ENCODE assay signal across 35 cellular contexts in the genomic region with DNA sequence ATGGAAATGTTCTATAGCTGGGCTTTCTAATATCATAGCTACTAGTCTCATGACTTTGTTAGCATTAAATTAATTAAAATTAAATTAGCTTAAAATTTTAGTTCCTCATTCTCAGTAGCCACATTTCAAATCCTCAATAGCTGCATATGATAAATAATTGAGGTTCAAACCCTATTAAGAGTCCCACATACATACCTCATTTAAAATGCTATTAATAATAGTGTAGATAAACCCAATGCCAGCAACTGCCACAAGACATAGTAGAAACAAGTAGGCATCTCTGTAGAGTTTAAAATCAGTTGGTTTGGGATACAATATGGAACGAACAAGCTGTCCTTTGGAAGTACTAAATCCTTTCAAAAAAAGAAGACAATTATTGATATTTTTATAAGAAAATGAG. TPM values are rescaled to one million over a fixed set of nuclear protein-coding genes. Genes with fewer than 3 reads are reported as not detected.
"Had no signal": no experiment of that assay in that cellular context is flagged by ENCODE, and none has a peak within 500 bp of the region (broad histone marks: within the 10 kb centered on the region; RNA-seq: fewer than 3 reads in every experiment).

No MANE protein-coding gene starts in this region.

- FAIRE-seq: astrocyte, TTC549 had no signal

- H3K27ac Mint-ChIP-seq: activated CD4-positive, alpha-beta memory T cell treated with anti-CD3 and anti-CD28 coated beads, Interleukin-2, amount 10 ng/mL, durations not matched to agents 7 days and 5 days; activated CD4-positive, alpha-beta T cell treated with anti-CD3 and anti-CD28 coated beads for 36 hours; activated CD4-positive, alpha-beta T cell treated with anti-CD3 and anti-CD28 coated beads, Interleukin-2, amount 10 ng/mL, durations not matched to agents 7 days and 5 days; activated CD8-positive, alpha-beta memory T cell treated with anti-CD3 and anti-CD28 coated beads, Interleukin-2, amount 10 ng/mL, durations not matched to agents 7 days and 5 days; activated naive CD4-positive, alpha-beta T cell treated with anti-CD3 and anti-CD28 coated beads, Interleukin-2, amount 50 U/mL, for 72 hours; activated naive CD8-positive, alpha-beta T cell treated with anti-CD3 and anti-CD28 coated beads for 36 hours; activated T-cell treated with anti-CD3 and anti-CD28 coated beads, Interleukin-2, amount 50 U/mL, for 72 hours; activated T-helper 1 cell treated with anti-CD3 and anti-CD28 coated beads, Interleukin-12 subunit alpha, Interleukin-12 subunit beta, Interleukin-2, Interleukin-4 antibody, amounts not matched to agents 30 ng/mL and 10 ng/mL and 1 ng/mL, durations not matched to agents 14 hours and 24 hours and 36 hours; activated T-helper 17 cell treated with anti-CD3 and anti-CD28 coated beads, Interleukin-2, amount 50 U/mL, for 72 hours; T-helper 1 cell treated with Interleukin-12 subunit alpha and Interleukin-12 subunit beta and Interleukin-4 antibody, amounts not matched to agents 30 μg/mL and 1 μg/mL, for 36 hours; T-helper 2 cell treated with Interferon-gamma antibody and Interleukin-4, amounts not matched to agents 5 μg/mL and 100 μg/mL, for 36 hours; WTC11 had no signal

- H3K9me3 ChIP-seq: adrenal gland, body of pancreas, breast epithelium had no signal

- H3K4me3 ChIP-seq: adrenal gland, body of pancreas, breast epithelium had no signal

- H3K27me3 ChIP-seq: adrenal gland, body of pancreas, brain microvascular endothelial cell, breast epithelium had no signal

- H3K27me3 Mint-ChIP-seq: activated CD4-positive, alpha-beta memory T cell treated with anti-CD3 and anti-CD28 coated beads, Interleukin-2, amount 10 ng/mL, durations not matched to agents 7 days and 5 days; activated CD4-positive, alpha-beta T cell treated with anti-CD3 and anti-CD28 coated beads for 36 hours; activated CD4-positive, alpha-beta T cell treated with anti-CD3 and anti-CD28 coated beads, Interleukin-2, amount 10 ng/mL, durations not matched to agents 7 days and 5 days; activated CD8-positive, alpha-beta memory T cell treated with anti-CD3 and anti-CD28 coated beads, Interleukin-2, amount 10 ng/mL, durations not matched to agents 7 days and 5 days; activated naive CD4-positive, alpha-beta T cell treated with anti-CD3 and anti-CD28 coated beads, Interleukin-2, amount 10 ng/mL, durations not matched to agents 7 days and 5 days; activated naive CD8-positive, alpha-beta T cell treated with anti-CD3 and anti-CD28 coated beads for 36 hours; activated T-helper 17 cell treated with anti-CD3 and anti-CD28 coated beads, Interleukin-2, amount 50 U/mL, for 72 hours had no signal

- H3K27ac ChIP-seq: adrenal gland, body of pancreas, brain microvascular endothelial cell, breast epithelium, WERI-Rb-1 had no signal

- H3K4me1 Mint-ChIP-seq: activated T-helper 17 cell treated with anti-CD3 and anti-CD28 coated beads, Interleukin-2, amount 50 U/mL, for 72 hours; WTC11 had no signal

- H3K4me3 Mint-ChIP-seq: activated CD4-positive, alpha-beta memory T cell treated with anti-CD3 and anti-CD28 coated beads, Interleukin-2, amount 10 ng/mL, durations not matched to agents 7 days and 5 days; activated CD4-positive, alpha-beta T cell treated with anti-CD3 and anti-CD28 coated beads for 36 hours; activated CD4-positive, alpha-beta T cell treated with anti-CD3 and anti-CD28 coated beads, Interleukin-2, amount 10 ng/mL, durations not matched to agents 7 days and 5 days; activated CD8-positive, alpha-beta memory T cell treated with anti-CD3 and anti-CD28 coated beads, Interleukin-2, amount 10 ng/mL, durations not matched to agents 7 days and 5 days; activated CD8-positive, alpha-beta T cell treated with anti-CD3 and anti-CD28 coated beads, Interleukin-2, amount 10 ng/mL, durations not matched to agents 7 days and 5 days; activated naive CD4-positive, alpha-beta T cell treated with anti-CD3 and anti-CD28 coated beads, Interleukin-2, amount 10 ng/mL, durations not matched to agents 7 days and 5 days; activated naive CD8-positive, alpha-beta T cell treated with anti-CD3 and anti-CD28 coated beads for 36 hours; activated T-cell treated with anti-CD3 and anti-CD28 coated beads, Interleukin-2, amount 50 U/mL, for 4 hours; activated T-cell treated with anti-CD3 and anti-CD28 coated beads, Interleukin-2, amount 50 U/mL, for 72 hours; activated T-helper 1 cell treated with anti-CD3 and anti-CD28 coated beads, Interleukin-12 subunit alpha, Interleukin-12 subunit beta, Interleukin-2, Interleukin-4 antibody, amounts not matched to agents 30 ng/mL and 10 ng/mL and 1 ng/mL, durations not matched to agents 14 hours and 24 hours and 36 hours; activated T-helper 17 cell treated with anti-CD3 and anti-CD28 coated beads, Interleukin-2, amount 50 U/mL, for 72 hours; T-helper 1 cell treated with Interleukin-12 subunit alpha and Interleukin-12 subunit beta and Interleukin-4 antibody, amounts not matched to agents 30 μg/mL and 1 μg/mL, for 36 hours; T-helper 2 cell treated with Interferon-gamma antibody and Interleukin-4, amounts not matched to agents 5 μg/mL and 100 μg/mL, for 36 hours; WTC11 had no signal

- DNase-seq: activated CD4-positive, alpha-beta memory T cell treated with anti-CD3 and anti-CD28 coated beads, Interleukin-2, amount 10 ng/mL, durations not matched to agents 7 days and 5 days; activated CD4-positive, alpha-beta T cell treated with anti-CD3 and anti-CD28 coated beads for 1 hour; activated CD4-positive, alpha-beta T cell treated with anti-CD3 and anti-CD28 coated beads for 36 hours; activated CD4-positive, alpha-beta T cell treated with anti-CD3 and anti-CD28 coated beads for 48 hours; activated CD4-positive, alpha-beta T cell treated with anti-CD3 and anti-CD28 coated beads, Interleukin-2, amount 10 ng/mL, durations not matched to agents 7 days and 5 days; activated CD4-positive, alpha-beta T cell treated with anti-CD3 and anti-CD28 coated beads, Interleukin-2, amount 50 U/mL, for 48 hours; activated CD4-positive, CD25-positive, alpha-beta regulatory T cell; activated CD8-positive, alpha-beta memory T cell treated with anti-CD3 and anti-CD28 coated beads for 24 hours; activated CD8-positive, alpha-beta memory T cell treated with anti-CD3 and anti-CD28 coated beads, Interleukin-2, amount 10 ng/mL, durations not matched to agents 7 days and 5 days; activated CD8-positive, alpha-beta memory T cell treated with anti-CD3 and anti-CD28 coated beads, Interleukin-2, amount 50 U/mL, for 48 hours; activated CD8-positive, alpha-beta T cell treated with anti-CD3 and anti-CD28 coated beads, Interleukin-2, amount 10 ng/mL, durations not matched to agents 7 days and 5 days; activated effector memory CD4-positive, alpha-beta T cell treated with anti-CD3 and anti-CD28 coated beads, Interleukin-2, amount 50 U/mL, for 16 hours; activated gamma-delta T cell treated with Interleukin-2 at 50 U/mL for 16 hours; activated naive CD4-positive, alpha-beta T cell; activated naive CD4-positive, alpha-beta T cell treated with anti-CD3 and anti-CD28 coated beads, Interleukin-2, amount 10 ng/mL, durations not matched to agents 7 days and 5 days; activated naive CD8-positive, alpha-beta T cell treated with anti-CD3 and anti-CD28 coated beads for 36 hours; activated T-cell treated with anti-CD3 and anti-CD28 coated beads, Interleukin-2, amount 50 U/mL, for 4 hours; activated T-cell treated with anti-CD3 and anti-CD28 coated beads, Interleukin-2, amount 50 U/mL, for 72 hours; adrenal gland; amniotic stem cell; aorta; brain microvascular endothelial cell; central memory CD4-positive, alpha-beta T cell; T-helper 9 cell; WERI-Rb-1 had no signal

- H3K4me1 ChIP-seq: adrenal gland, breast epithelium had no signal

- H3K9me3 Mint-ChIP-seq: activated CD4-positive, alpha-beta memory T cell treated with anti-CD3 and anti-CD28 coated beads, Interleukin-2, amount 10 ng/mL, durations not matched to agents 7 days and 5 days; activated CD4-positive, alpha-beta T cell treated with anti-CD3 and anti-CD28 coated beads, Interleukin-2, amount 10 ng/mL, durations not matched to agents 7 days and 5 days; activated naive CD4-positive, alpha-beta T cell treated with anti-CD3 and anti-CD28 coated beads, Interleukin-2, amount 10 ng/mL, durations not matched to agents 7 days and 5 days; activated naive CD4-positive, alpha-beta T cell treated with anti-CD3 and anti-CD28 coated beads, Interleukin-2, amount 50 U/mL, for 72 hours; activated naive CD8-positive, alpha-beta T cell treated with anti-CD3 and anti-CD28 coated beads for 36 hours; activated T-cell treated with anti-CD3 and anti-CD28 coated beads, Interleukin-2, amount 50 U/mL, for 4 hours; activated T-cell treated with anti-CD3 and anti-CD28 coated beads, Interleukin-2, amount 50 U/mL, for 72 hours; activated T-helper 1 cell treated with anti-CD3 and anti-CD28 coated beads, Interleukin-12 subunit alpha, Interleukin-12 subunit beta, Interleukin-2, Interleukin-4 antibody, amounts not matched to agents 30 ng/mL and 10 ng/mL and 1 ng/mL, durations not matched to agents 14 hours and 24 hours and 36 hours; activated T-helper 17 cell treated with anti-CD3 and anti-CD28 coated beads, Interleukin-2, amount 50 U/mL, for 72 hours; T-helper 1 cell treated with Interleukin-12 subunit alpha and Interleukin-12 subunit beta and Interleukin-4 antibody, amounts not matched to agents 30 μg/mL and 1 μg/mL, for 36 hours; T-helper 2 cell treated with Interferon-gamma antibody and Interleukin-4, amounts not matched to agents 5 μg/mL and 100 μg/mL, for 36 hours; WTC11 had no signal

RNA-seq across cellular contexts. Expression of gene GP5, which starts 48.6 kb away (rescaled TPM):
- total RNA-seq: astrocyte, body of pancreas had no signal
